23 cellular contexts compared by ENCODE assay signal in the genomic region with DNA sequence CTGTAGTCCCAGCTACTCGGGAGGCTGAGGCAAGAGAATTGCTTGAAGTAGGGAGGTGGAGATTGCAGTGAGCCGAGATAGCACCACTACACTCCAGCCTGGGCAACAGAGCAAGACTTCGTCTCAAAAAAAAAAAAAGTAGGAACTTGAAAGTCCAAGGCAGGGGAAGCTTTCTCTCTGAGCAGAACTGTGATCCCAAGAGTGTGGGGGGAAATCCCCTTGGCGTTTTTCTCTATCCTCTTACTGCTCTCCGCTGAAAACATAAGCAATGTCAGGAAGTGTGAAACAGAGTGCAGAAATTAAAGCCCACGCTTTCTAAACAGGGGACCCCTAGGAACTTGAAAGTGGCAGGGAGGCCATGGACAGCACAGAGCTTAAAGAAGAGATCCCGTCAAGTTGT. TPM values are rescaled to one million over a fixed set of nuclear protein-coding genes. Genes with fewer than 3 reads are reported as not detected.
DNase-seq lines count a peak whose midpoint lies in the region; ATAC-seq, FAIRE-seq and TF ChIP-seq lines count a peak whose summit lies in the region.
"Had no signal": no experiment of that assay in that cellular context is flagged by ENCODE, and none has a peak within 500 bp of the region (broad histone marks: within the 10 kb centered on the region; RNA-seq: fewer than 3 reads in every experiment).

No MANE protein-coding gene starts in this region.

- peaks cover 16 to 30% of the 10 kb centered on the region in 2 donors for H3K27me3 Mint-ChIP-seq in stimulated activated naive B cell treated with anti-CD40 and anti-IgM and Interleukin-4, amounts not matched to agents 10 μg/mL and 1 μg/mL and 100 μg/mL, for 72 hours
- H3K27me3 Mint-ChIP-seq: CD4-positive, alpha-beta memory T cell had no signal

- H3K9ac ChIP-seq in GM12878 (ENCODE audit: control insufficient read depth, insufficient read depth, low read length) = no peak overlapping the region
- H3K9ac ChIP-seq: KMS-11 had no signal

- no peaks in the 10 kb centered on the region; the same call in 2 of the 3 replicates for H3K9me3 ChIP-seq in GM12878 (replicated peaks; ENCODE audit: control insufficient read depth, insufficient read depth, low read length)

- TF ChIP-seq EP300 in GM12878 (IDR thresholded peaks at IDR 0.05; ENCODE audit: borderline replicate concordance in 1 of 2, control insufficient read depth in 1 of 2, low read depth in 2 of 2, low read length in 2 of 2) = no peak

- no peak overlapping the region for H3K27ac Mint-ChIP-seq in stimulated activated naive B cell treated with anti-CD40 and anti-IgM and Interleukin-4, amounts not matched to agents 10 μg/mL and 1 μg/mL and 100 μg/mL, for 72 hours
- H3K27ac Mint-ChIP-seq: CD4-positive, alpha-beta memory T cell had no signal

- H3K36me3 ChIP-seq in GM12878 (ENCODE audit: control insufficient read depth in 2 of 2, insufficient read depth in 2 of 2, low read length in 1 of 2) = no peaks in the 10 kb centered on the region

- POLR2A ChIA-PET in GM12878 (lab: Charles Lee) = interaction anchor here (0.5 to 0.7 kb wide), 4 partner anchors 38 to 372 kb away, joined by 3 to 4 read pairs (median 4); no protein-coding TSS in a partner anchor

- ATAC-seq in GM21529 (IDR thresholded peaks at IDR 0.05; ENCODE audit: unreplicated experiment) (peak; percentile 68), GM12878 (peak; percentile 45), HG02884 (IDR thresholded peaks at IDR 0.05; ENCODE audit: unreplicated experiment) (no peak)
- peak; percentile 75 to 87 for ATAC-seq in stimulated activated naive B cell treated with anti-CD40 and anti-IgM and Interleukin-4, amounts not matched to agents 10 μg/mL and 1 μg/mL and 100 μg/mL, for 72 hours (replicated peaks)
- ATAC-seq: HCT116, HepG2 had no signal

- H3K4me3 ChIP-seq in GM12878 = no peak overlapping the region
- H3K4me3 ChIP-seq: SK-N-MC had no signal

- no peaks in the 10 kb centered on the region for H3K36me3 Mint-ChIP-seq in stimulated activated naive B cell treated with anti-CD40 and anti-IgM and Interleukin-4, amounts not matched to agents 10 μg/mL and 1 μg/mL and 100 μg/mL, for 72 hours
- H3K36me3 Mint-ChIP-seq: CD4-positive, alpha-beta memory T cell had no signal

- RAD21 ChIA-PET in GM12878 (lab: Charles Lee; ENCODE audit: unreplicated experiment) = interaction anchor here (0.6 to 1.2 kb wide), 3 partner anchors 38 to 286 kb away, joined by 3 to 4 read pairs (median 4); no protein-coding TSS in a partner anchor

- 5% methylated on average over 7 of the region's 7 CpGs for WGBS in GM12878 (ENCODE audit: insufficient coverage, insufficient replicate concordance, low lambda C conversion rate, missing lambda C conversion rate)

- BruUV-seq in GM12878 (replicated peaks; lab: Mats Ljungman, UMichigan) = no TSS peak

- no peaks in the 10 kb centered on the region for H3K79me2 ChIP-seq in GM12878 (ENCODE audit: control insufficient read depth, insufficient read depth, low read length)

- H3K9me3 Mint-ChIP-seq in stimulated activated naive B cell treated with anti-CD40 and anti-IgM and Interleukin-4, amounts not matched to agents 10 μg/mL and 1 μg/mL and 100 μg/mL, for 72 hours = peaks cover 0 to 2% of the 10 kb centered on the region in 2 donors

- peaks cover 14 to 32% of the 10 kb centered on the region in 2 donors for H3K4me1 Mint-ChIP-seq in stimulated activated naive B cell treated with anti-CD40 and anti-IgM and Interleukin-4, amounts not matched to agents 10 μg/mL and 1 μg/mL and 100 μg/mL, for 72 hours

- DNase-seq in CD1c-positive myeloid dendritic cell (ENCODE audit: extremely low spot score) = peak; percentile 71
- no peak for DNase-seq in GM12878 (ENCODE audit: low read depth, low spot score)
- peak; percentile 38 for DNase-seq in stimulated activated naive B cell treated with anti-CD40 and anti-IgM and Interleukin-4, amounts not matched to agents 10 μg/mL and 1 μg/mL and 100 μg/mL, for 72 hours
- no peak for DNase-seq in epidermal melanocyte (ENCODE audit: insufficient read length, low spot score)
- DNase-seq in HuH-7.5 (ENCODE audit: low spot score) = no peak
- DNase-seq: ACHN; CD4-positive, alpha-beta memory T cell; DMS79; GOT3; NCI-H1417; NCI-H187; NCI-H2107; NCI-H510A; NCI-H748 treated with DMSO at 0.1 percent for 48 hours; NK-92 treated with Interleukin-12 subunit alpha and Interleukin-12 subunit beta, amount 100 ng/mL, for 24 hours; Right ventricle myocardium superior had no signal

- FAIRE-seq in GM12878 (lab: Jason Lieb, UNC) = no peak
- FAIRE-seq: D721Med, HepG2 had no signal

- no peak overlapping the region for H2AFZ ChIP-seq in GM12878 (ENCODE audit: control insufficient read depth, low read depth, low read length)

- no peaks in the 10 kb centered on the region for H4K20me1 ChIP-seq in GM12878 (ENCODE audit: control insufficient read depth, insufficient read depth)

- no peak for TF ChIP-seq RAD21 in GM12878 (IDR thresholded peaks at IDR 0.05; ENCODE audit: insufficient read depth, low read depth, low read length)

- no peak overlapping the region for H3K27ac ChIP-seq in GM12878 (ENCODE audit: control insufficient read depth, insufficient read depth)
- H3K27ac ChIP-seq: KMS-11, SK-N-MC had no signal

- CTCF ChIA-PET in GM12878 (lab: Yijun Ruan, JAX) = interaction anchor here (0.9 to 2.8 kb wide), 5 partner anchors 9 to 236 kb away, joined by 3 to 9 read pairs (median 3); a partner anchor contains a TSS

- SMC1A ChIA-PET in GM12878 (lab: Charles Lee; ENCODE audit: uncharacterized antibody, unreplicated experiment) = interaction anchor here (1.4 to 2.0 kb wide), 2 partner anchors 8 to 32 kb away, joined by 3 to 8 read pairs; no protein-coding TSS in a partner anchor

- in situ Hi-C loops in GM12878 (cut with MboI) = no loop called here

- H3K4me3 Mint-ChIP-seq in stimulated activated naive B cell treated with anti-CD40 and anti-IgM and Interleukin-4, amounts not matched to agents 10 μg/mL and 1 μg/mL and 100 μg/mL, for 72 hours = peak overlapping the region in 1 of 2 donors; percentile 19
- H3K4me3 Mint-ChIP-seq: CD4-positive, alpha-beta memory T cell had no signal

- H3K4me2 ChIP-seq in GM12878 (ENCODE audit: control insufficient read depth, insufficient read depth) = no peak overlapping the region
- H3K4me2 ChIP-seq: KMS-11 had no signal

- intact Hi-C loops in GM12878 (cut with micrococcal nuclease; ENCODE audit: unreplicated experiment) = no loop called here

- TF ChIP-seq CTCF in GM12878 (IDR thresholded peaks at IDR 0.05 in 2 of 3, conservative IDR thresholded peaks at IDR 0.05 in 1 of 3; ENCODE audit: control insufficient read depth in 2 of 3, extremely low read depth in 1 of 3, insufficient read depth in 1 of 3, low read depth in 3 of 3, low read length in 3 of 3) = no peak

- H3K4me1 ChIP-seq in GM12878 (ENCODE audit: control insufficient read depth, insufficient read depth, low read length) = peaks cover 12% of the 10 kb centered on the region

- peaks cover 0 to 4% of the 10 kb centered on the region in 2 experiments; a peak in 1 of 4 replicates for H3K27me3 ChIP-seq in GM12878 (replicated peaks in 1 of 2; ENCODE audit: control insufficient read depth in 2 of 2, insufficient read depth in 2 of 2, low read length in 1 of 2)

- TF ChIP-seq POLR2A in GM12878 (IDR thresholded peaks at IDR 0.05; ENCODE audit: low read depth, low read length) = no peak

RNA-seq across cellular contexts. Expression of a gene that starts 9.8 kb away (rescaled TPM):
- total RNA-seq in GM12878 (2013; cell fraction: nucleolus; rRNA removed) = 11.5 and 12.5 TPM in 2 replicates
- 11.7 and 12.8 TPM in 2 replicates for total RNA-seq in GM12878 (2014; rRNA removed)
- 10.9 and 11.7 TPM in 2 replicates for total RNA-seq in GM12878 (2014; rRNA removed; fragmentation: Illumina TruSeq; extraction: Trizol)
- 31.5 and 35.5 TPM in 2 replicates for total RNA-seq in GM12878 (2021)
- polyA plus RNA-seq in GM12878 (2011; ENCODE audit: low read depth) = 9.4 TPM
- 28.7 and 47.4 TPM in 2 replicates for polyA plus RNA-seq in GM12878 (2011; rRNA removed)
- 49.0 and 53.8 TPM in 2 replicates for polyA plus RNA-seq in GM12878 (2011; cell fraction: cytosol; rRNA removed)
- polyA plus RNA-seq in GM12878 (2011; cell fraction: nucleus; rRNA removed) = 34.3 and 35.4 TPM in 2 replicates
- 13.6 and 14.5 TPM in 2 replicates for polyA plus RNA-seq in GM12878 (2012)
- 16.0 and 25.2 TPM in 2 replicates for polyA plus RNA-seq in GM12878 (2014; fragmentation: Illumina TruSeq; extraction: Trizol)
- 10 to 100 TPM in 1 of 2 experiments, 1 to 10 TPM in 1; 5.4 to 16.0 TPM for polyA plus RNA-seq in GM12878 (2014; fragmentation: Nextera tagmentation; extraction: Ambion mirVana)
- 32.0 and 37.1 TPM in 2 replicates for polyA plus RNA-seq in GM12878 (2014; rRNA removed)
- polyA plus RNA-seq in GM12878 (2016; fragmentation: Nextera tagmentation; extraction: Ambion mirVana) = 10 to 100 TPM; 38.8 to 42.3 TPM
- polyA minus RNA-seq in GM12878 (2011; rRNA and poly(A)+ RNA removed) = 23.6 and 48.8 TPM in 2 replicates
- polyA minus RNA-seq in GM12878 (2011; cell fraction: cytosol; rRNA and poly(A)+ RNA removed) = 10.1 and 12.2 TPM in 2 replicates
- polyA minus RNA-seq in GM12878 (2011; cell fraction: nucleus; rRNA and poly(A)+ RNA removed) = 8.3 and 16.8 TPM in 2 replicates

RNA-seq across cellular contexts. Expression of a gene that starts 15.5 kb away (rescaled TPM):
- not detected in 2 replicates for total RNA-seq in GM12878 (2013; cell fraction: nucleolus; rRNA removed)
- total RNA-seq in GM12878 (2014; rRNA removed) (0.34 TPM in 1 of 2 replicates, not detected in the other), GM12878 (2014; rRNA removed; fragmentation: Illumina TruSeq; extraction: Trizol) (not detected in 2 replicates), GM12878 (2021) (not detected in 2 replicates)
- not detected for polyA plus RNA-seq in GM12878 (2011; ENCODE audit: low read depth)
- polyA plus RNA-seq in GM12878 (2011; rRNA removed) (not detected in 2 replicates), GM12878 (2014; fragmentation: Illumina TruSeq; extraction: Trizol) (not detected in 2 replicates), GM12878 (2014; fragmentation: Nextera tagmentation; extraction: Ambion mirVana) (not detected), GM12878 (2014; rRNA removed) (0.26 TPM in 1 of 2 replicates, not detected in the other), GM12878 (2016; fragmentation: Nextera tagmentation; extraction: Ambion mirVana) (not detected)
- 0.04 TPM in 1 of 2 replicates, not detected in the other for polyA plus RNA-seq in GM12878 (2011; cell fraction: cytosol; rRNA removed)
- polyA plus RNA-seq in GM12878 (2011; cell fraction: nucleus; rRNA removed) = not detected in 2 replicates
- not detected in 2 replicates for polyA plus RNA-seq in GM12878 (2012)
- polyA minus RNA-seq in GM12878 (2011; rRNA and poly(A)+ RNA removed) = not detected in 2 replicates
- polyA minus RNA-seq in GM12878 (2011; cell fraction: cytosol; rRNA and poly(A)+ RNA removed) = not detected in 2 replicates
- not detected in 2 replicates for polyA minus RNA-seq in GM12878 (2011; cell fraction: nucleus; rRNA and poly(A)+ RNA removed)
- total RNA-seq: HepG2 had no signal
- polyA plus RNA-seq: CD4-positive, alpha-beta memory T cell; HepG2 had no signal

RNA-seq across cellular contexts. Expression of a gene that starts 28.5 kb away (rescaled TPM):
- 3.7 and 4.3 TPM in 2 replicates for total RNA-seq in GM12878 (2013; cell fraction: nucleolus; rRNA removed)
- 0.60 and 1.8 TPM in 2 replicates for total RNA-seq in GM12878 (2014; rRNA removed)
- 0.67 and 0.69 TPM in 2 replicates for total RNA-seq in GM12878 (2014; rRNA removed; fragmentation: Illumina TruSeq; extraction: Trizol)
- total RNA-seq in GM12878 (2021) = 3.0 TPM in 2 replicates
- polyA plus RNA-seq in GM12878 (2011; ENCODE audit: low read depth) = not detected
- polyA plus RNA-seq in GM12878 (2011; rRNA removed) = 0.65 and 1.2 TPM in 2 replicates
- 2.1 and 2.9 TPM in 2 replicates for polyA plus RNA-seq in GM12878 (2011; cell fraction: cytosol; rRNA removed)
- polyA plus RNA-seq in GM12878 (2011; cell fraction: nucleus; rRNA removed) = 2.5 and 4.3 TPM in 2 replicates
- polyA plus RNA-seq in GM12878 (2012) = 0.41 and 0.51 TPM in 2 replicates
- 0.09 TPM in 1 of 2 replicates, not detected in the other for polyA plus RNA-seq in GM12878 (2014; fragmentation: Illumina TruSeq; extraction: Trizol)
- polyA plus RNA-seq in GM12878 (2014; fragmentation: Nextera tagmentation; extraction: Ambion mirVana) = not detected
- 1.00 and 1.3 TPM in 2 replicates for polyA plus RNA-seq in GM12878 (2014; rRNA removed)
- 1 to 10 TPM; 1.6 to 1.7 TPM for polyA plus RNA-seq in GM12878 (2016; fragmentation: Nextera tagmentation; extraction: Ambion mirVana)
- 0.80 and 1.9 TPM in 2 replicates for polyA minus RNA-seq in GM12878 (2011; rRNA and poly(A)+ RNA removed)
- polyA minus RNA-seq in GM12878 (2011; cell fraction: cytosol; rRNA and poly(A)+ RNA removed) = 1.2 and 1.5 TPM in 2 replicates
- 2.3 and 6.2 TPM in 2 replicates for polyA minus RNA-seq in GM12878 (2011; cell fraction: nucleus; rRNA and poly(A)+ RNA removed)

RNA-seq across cellular contexts. Expression of a gene that starts 42.4 kb away (rescaled TPM):
- total RNA-seq in GM12878 (2013; cell fraction: nucleolus; rRNA removed) = 15.8 and 18.7 TPM in 2 replicates
- 56.8 and 61.6 TPM in 2 replicates for total RNA-seq in GM12878 (2014; rRNA removed)
- total RNA-seq in GM12878 (2014; rRNA removed; fragmentation: Illumina TruSeq; extraction: Trizol) = 46.7 and 47.1 TPM in 2 replicates
- total RNA-seq in GM12878 (2021) = 40.1 and 40.8 TPM in 2 replicates
- polyA plus RNA-seq in GM12878 (2011; ENCODE audit: low read depth) = 41.0 TPM
- 117 and 152 TPM in 2 replicates for polyA plus RNA-seq in GM12878 (2011; rRNA removed)
- polyA plus RNA-seq in GM12878 (2011; cell fraction: cytosol; rRNA removed) = 213 and 224 TPM in 2 replicates
- 81.0 and 88.5 TPM in 2 replicates for polyA plus RNA-seq in GM12878 (2011; cell fraction: nucleus; rRNA removed)
- polyA plus RNA-seq in GM12878 (2012) = 46.6 and 59.5 TPM in 2 replicates
- polyA plus RNA-seq in GM12878 (2014; fragmentation: Illumina TruSeq; extraction: Trizol) = 24.0 and 60.0 TPM in 2 replicates
- polyA plus RNA-seq in GM12878 (2014; fragmentation: Nextera tagmentation; extraction: Ambion mirVana) = 100 to 1,000 TPM; 181 to 193 TPM
- polyA plus RNA-seq in GM12878 (2014; rRNA removed) = 75.6 and 80.0 TPM in 2 replicates
- 100 to 1,000 TPM; 142 to 143 TPM for polyA plus RNA-seq in GM12878 (2016; fragmentation: Nextera tagmentation; extraction: Ambion mirVana)
- 46.0 and 47.9 TPM in 2 replicates for polyA minus RNA-seq in GM12878 (2011; rRNA and poly(A)+ RNA removed)
- 18.3 and 23.1 TPM in 2 replicates for polyA minus RNA-seq in GM12878 (2011; cell fraction: cytosol; rRNA and poly(A)+ RNA removed)
- 11.4 and 13.1 TPM in 2 replicates for polyA minus RNA-seq in GM12878 (2011; cell fraction: nucleus; rRNA and poly(A)+ RNA removed)

RNA-seq across cellular contexts. Expression of a gene that starts 44.8 kb away (rescaled TPM):
- 8.2 and 8.6 TPM in 2 replicates for total RNA-seq in GM12878 (2013; cell fraction: nucleolus; rRNA removed)
- total RNA-seq in GM12878 (2014; rRNA removed) = 2.5 and 4.6 TPM in 2 replicates
- 2.8 and 3.5 TPM in 2 replicates for total RNA-seq in GM12878 (2014; rRNA removed; fragmentation: Illumina TruSeq; extraction: Trizol)
- 3.4 and 3.5 TPM in 2 replicates for total RNA-seq in GM12878 (2021)
- polyA plus RNA-seq in GM12878 (2011; ENCODE audit: low read depth) = 2.8 TPM
- 12.4 and 16.1 TPM in 2 replicates for polyA plus RNA-seq in GM12878 (2011; rRNA removed)
- polyA plus RNA-seq in GM12878 (2011; cell fraction: cytosol; rRNA removed) = 9.7 and 10.5 TPM in 2 replicates
- 24.8 and 27.5 TPM in 2 replicates for polyA plus RNA-seq in GM12878 (2011; cell fraction: nucleus; rRNA removed)
- 4.2 and 4.6 TPM in 2 replicates for polyA plus RNA-seq in GM12878 (2012)
- polyA plus RNA-seq in GM12878 (2014; fragmentation: Illumina TruSeq; extraction: Trizol) = 2.6 and 4.5 TPM in 2 replicates
- 1 to 10 TPM; 1.3 TPM for polyA plus RNA-seq in GM12878 (2014; fragmentation: Nextera tagmentation; extraction: Ambion mirVana)
- 3.2 and 4.0 TPM in 2 replicates for polyA plus RNA-seq in GM12878 (2014; rRNA removed)
- polyA plus RNA-seq in GM12878 (2016; fragmentation: Nextera tagmentation; extraction: Ambion mirVana) = 1 to 10 TPM; 3.3 to 5.1 TPM
- 13.9 and 19.0 TPM in 2 replicates for polyA minus RNA-seq in GM12878 (2011; rRNA and poly(A)+ RNA removed)
- polyA minus RNA-seq in GM12878 (2011; cell fraction: cytosol; rRNA and poly(A)+ RNA removed) = 1.5 and 4.0 TPM in 2 replicates
- 6.3 and 9.0 TPM in 2 replicates for polyA minus RNA-seq in GM12878 (2011; cell fraction: nucleus; rRNA and poly(A)+ RNA removed)

Comparison
In these comparisons a context has a peak if more than half of its experiments do, and no peak if none do; other contexts are left out.
1. DNase-seq: peak in CD1c-positive myeloid dendritic cell (single experiment) and stimulated activated naive B cell treated with anti-CD40 and anti-IgM and Interleukin-4, amounts not matched to agents 10 μg/mL and 1 μg/mL and 100 μg/mL, for 72 hours (single experiment); none in GM12878 (single experiment), epidermal melanocyte (single experiment) and HuH-7.5 (single experiment).